ENCODE assay signal across 8 cellular contexts in the genomic region with DNA sequence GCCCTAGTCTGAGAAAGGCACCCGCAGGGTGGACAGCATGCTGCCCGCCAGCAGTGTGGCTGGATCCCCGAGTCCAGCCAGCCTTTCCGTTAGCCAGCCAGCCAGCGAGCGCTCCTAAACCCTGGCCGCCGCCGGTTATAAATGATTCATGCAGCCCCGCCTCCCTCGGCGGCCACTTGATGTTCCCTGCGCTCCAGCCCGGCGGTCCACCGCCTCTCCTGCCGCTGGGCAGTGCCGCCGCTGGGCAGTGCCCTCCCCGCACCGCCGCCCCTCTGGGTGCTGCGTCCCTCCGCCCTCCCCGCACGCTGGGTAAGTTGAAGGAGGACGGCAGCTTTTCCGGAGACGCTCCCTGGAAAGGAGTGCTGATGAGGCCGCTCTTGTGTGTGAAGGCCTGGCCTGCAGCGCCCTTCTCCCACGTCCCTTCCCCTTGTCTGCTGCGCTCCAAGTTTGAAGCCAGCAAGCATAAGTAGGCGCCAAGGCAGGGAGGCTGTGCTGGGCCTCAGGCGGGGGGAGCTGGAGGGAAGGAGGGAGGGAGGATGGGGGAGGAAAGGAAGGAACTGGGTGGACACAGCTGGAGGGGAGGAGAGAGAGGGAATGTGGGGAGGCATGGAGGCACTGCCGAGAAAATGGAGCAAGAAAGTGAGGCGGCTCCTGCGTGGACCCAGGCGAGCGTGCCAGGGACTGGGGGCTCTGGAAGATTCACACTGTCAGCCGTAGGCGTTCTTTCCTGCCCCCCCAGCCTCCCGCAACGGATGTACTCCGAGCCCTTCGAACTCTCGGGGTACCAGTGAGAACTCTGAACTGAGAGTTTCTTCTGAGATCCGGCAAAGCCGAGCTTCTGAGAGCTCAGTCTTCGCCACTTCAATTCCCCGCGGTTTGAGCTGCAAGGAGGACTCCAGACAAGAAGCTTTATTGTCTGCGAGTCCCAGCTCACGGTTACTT.
DNase-seq lines count a peak whose midpoint lies in the region; ATAC-seq and TF ChIP-seq lines count a peak whose summit lies in the region.

No MANE protein-coding gene starts in this region.

- H3K4me3 ChIP-seq in body of pancreas (no peak overlapping the region), iPS-18c (ENCODE audit: insufficient read depth, low read depth, low read length) (peak overlapping the region; percentile 24), gastrocnemius medialis (peak overlapping the region; percentile 46 to 66 (median 50))

- H3K79me1 ChIP-seq in H9 (ENCODE audit: insufficient read depth, low read depth, low read length, poor library complexity, severe bottlenecking): no peaks in the 10 kb centered on the region

- peak overlapping the region; percentile 49 for H3K18ac ChIP-seq in H9 (ENCODE audit: insufficient read length, low read depth, low read length)

- H3K56ac ChIP-seq in H9 (ENCODE audit: insufficient read length, low read depth, low read length): no peak overlapping the region

- H3K36me3 ChIP-seq in body of pancreas (replicated peaks in 1 of 2; ENCODE audit: insufficient read depth in 1 of 2, low read depth in 2 of 2) (no peaks in the 10 kb centered on the region), gastrocnemius medialis (no peaks in the 10 kb centered on the region)

- peak overlapping the region; percentile 24; the same call in 1 of the 2 replicates for H3K14ac ChIP-seq in H9 (ENCODE audit: insufficient read depth, low read length)

- H3K79me2 ChIP-seq in H9 (ENCODE audit: insufficient read depth, low read length): no peaks in the 10 kb centered on the region; the same call in 1 of the 2 replicates

- H3K4me1 ChIP-seq in H9 (ENCODE audit: insufficient read depth, low read length) (no peaks in the 10 kb centered on the region; the same call in 1 of the 2 replicates), body of pancreas (peaks cover 10% of the 10 kb centered on the region), gastrocnemius medialis (peaks cover 4 to 16% of the 10 kb centered on the region in 2 donors)

- H3K27me3 ChIP-seq in H9 (ENCODE audit: insufficient read depth, low read length): no peaks in the 10 kb centered on the region
- H3K27me3 ChIP-seq in body of pancreas: no peaks in the 10 kb centered on the region
- H3K27me3 ChIP-seq in gastrocnemius medialis: no peaks in the 10 kb centered on the region

- in situ Hi-C loops in gastrocnemius medialis (cut with MboI; ENCODE audit: low sequenced_read_pairs in 4 of 4): no loop called here

- no peak overlapping the region for H3T11ph ChIP-seq in H9 (ENCODE audit: low read length)

- no peak overlapping the region for H2BK20ac ChIP-seq in H9 (ENCODE audit: low read depth, low read length, poor library complexity, severe bottlenecking)

- H4K91ac ChIP-seq in H9 (ENCODE audit: insufficient read length, low read depth, low read length): no peak overlapping the region

- no peak overlapping the region for H2BK15ac ChIP-seq in H9 (ENCODE audit: low read depth, low read length)

- no peak overlapping the region for H2AFZ ChIP-seq in H9 (ENCODE audit: low read length)

- H2BK5ac ChIP-seq in H9 (ENCODE audit: insufficient read length, low read length): no peak overlapping the region

- H4K8ac ChIP-seq in H9 (replicated peaks; ENCODE audit: insufficient read length, low read depth, low read length): no peak overlapping the region

- DNase-seq in H9 (peak; percentile 53), body of pancreas (peak; percentile 27 to 58 (median 52)), gastrocnemius medialis (peak; percentile 67 to 73), GF-D8 (lab: John Stamatoyannopoulos, UW) (no peak)

- no peaks in the 10 kb centered on the region for H4K20me1 ChIP-seq in H9 (ENCODE audit: control insufficient read depth, insufficient read depth, insufficient read length)

- H2BK120ac ChIP-seq in H9 (ENCODE audit: low read depth, low read length, poor library complexity, severe bottlenecking): no peak overlapping the region

- H3K4me2 ChIP-seq in H9 (ENCODE audit: insufficient read depth, insufficient read length, low read length): peak overlapping the region; percentile 45

- TF ChIP-seq CTCF in H9 (conservative IDR thresholded peaks at IDR 0.05): no peak
- TF ChIP-seq CTCF in body of pancreas (IDR thresholded peaks at IDR 0.05): no peak
- peak in 2 of 5 experiments; percentile 12 to 23 for TF ChIP-seq CTCF in gastrocnemius medialis (IDR thresholded peaks at IDR 0.05 in 4 of 5, conservative IDR thresholded peaks at IDR 0.05 in 1 of 5)

- no peak overlapping the region for H3K4ac ChIP-seq in H9 (ENCODE audit: low read depth, low read length)

- peak; percentile 65 for ATAC-seq in body of pancreas
- peak; percentile 84 to 85 for ATAC-seq in gastrocnemius medialis
- ATAC-seq in GM18502 (IDR thresholded peaks at IDR 0.05; ENCODE audit: poor library complexity, unreplicated experiment): no peak
- ATAC-seq in HG03442 (IDR thresholded peaks at IDR 0.05; ENCODE audit: unreplicated experiment): no peak
- no peak for ATAC-seq in HG03025 (IDR thresholded peaks at IDR 0.05; ENCODE audit: low FRiP score, unreplicated experiment)

- H3K9ac ChIP-seq in H9 (ENCODE audit: extremely low read depth, insufficient read length, low read length): no peak overlapping the region

- no peak overlapping the region for H3K23ac ChIP-seq in H9 (ENCODE audit: insufficient read length, low read depth, low read length)

- intact Hi-C loops in body of pancreas (cut with DNase I) (no loop called here), gastrocnemius medialis (cut with DNase I; ENCODE audit: low total_unique reads) (loop anchor here (2.0 to 10.0 kb wide), 2 partner anchors 47 to 133 kb away; a partner anchor contains a TSS)

- peaks cover 2% of the 10 kb centered on the region for H3K23me2 ChIP-seq in H9 (ENCODE audit: insufficient read length, low read depth, low read length, poor library complexity, severe bottlenecking)

- H3K27ac Mint-ChIP-seq in H9: peak overlapping the region in 2 of 3 experiments; percentile 11 to 27; a peak in 2 of 7 replicates

- TF ChIP-seq POLR2A in body of pancreas (IDR thresholded peaks at IDR 0.05): no peak
- TF ChIP-seq POLR2A in gastrocnemius medialis (IDR thresholded peaks at IDR 0.05): peak; percentile 11 to 32

- peaks cover 3% of the 10 kb centered on the region for H3K27me3 Mint-ChIP-seq in H9 (ENCODE audit: low read depth)

- H3K27ac ChIP-seq in H9 (ENCODE audit: insufficient read length, low read depth, low read length) (no peak overlapping the region), body of pancreas (peak overlapping the region in 1 of 4 donors; percentile 43), gastrocnemius medialis (peak overlapping the region; percentile 69 to 81 (median 78))

- H3K4me3 Mint-ChIP-seq in H9: peak overlapping the region; percentile 24 to 62

- H3K9me3 ChIP-seq in H9 (ENCODE audit: control insufficient read depth, low read depth, low read length) (no peaks in the 10 kb centered on the region), body of pancreas (no peaks in the 10 kb centered on the region), iPS-18c (ENCODE audit: control insufficient read depth, insufficient read depth, low read length) (no peaks in the 10 kb centered on the region), gastrocnemius medialis (no peaks in the 10 kb centered on the region)

- H4K5ac ChIP-seq in H9 (ENCODE audit: insufficient read length, low read depth, low read length): no peak overlapping the region

- no peak overlapping the region for H2AK5ac ChIP-seq in H9 (ENCODE audit: insufficient read length, low read length)

- peaks cover 3 to 6% (median 5%) of the 10 kb centered on the region in 3 experiments; a peak in 3 of 7 replicates for H3K36me3 Mint-ChIP-seq in H9 (ENCODE audit: insufficient read depth in 1 of 3, low read depth in 3 of 3)

- no peak overlapping the region for H2BK12ac ChIP-seq in H9 (ENCODE audit: insufficient read length, low read depth, low read length)

- no CpG with 5 or more reads among the region's 54 CpGs for WGBS in H9 (ENCODE audit: extremely low coverage, insufficient read length, low lambda C conversion rate)
- WGBS in body of pancreas, 2 donors: 29 to 37% methylated on average over 53 to 54 of the region's 54 CpGs

- H3K9me3 Mint-ChIP-seq in H9: no peaks in the 10 kb centered on the region

- H3K4me1 Mint-ChIP-seq in H9: peaks cover 49 to 55% of the 10 kb centered on the region in 2 experiments

Comparison
In these comparisons a context has a peak if more than half of its experiments do, and no peak if none do; other contexts are left out.
1. ATAC-seq: peak in body of pancreas (single experiment) and gastrocnemius medialis (2 of 2); none in GM18502 (single experiment), HG03442 (single experiment) and HG03025 (single experiment).
2. H3K4me3 ChIP-seq: peak in iPS-18c (single experiment) and gastrocnemius medialis (4 of 4); none in body of pancreas (0 of 2).
3. POLR2A ChIP-seq: peak in gastrocnemius medialis (2 of 2); none in body of pancreas (0 of 3).